In genomic region chr20:7155282-7155681, GRCh38 we compare ENCODE assay signal across 25 cellular contexts.
DNase-seq lines count a peak whose midpoint lies in the region; ATAC-seq and TF ChIP-seq lines count a peak whose summit lies in the region.
"Had no signal": no experiment of that assay in that cellular context is flagged by ENCODE, and none has a peak within 500 bp of the region (broad histone marks: within the 10 kb centered on the region; RNA-seq: fewer than 3 reads in every experiment).

No MANE protein-coding gene starts in this region.

- no peaks in the 10 kb centered on the region for H3K27me3 Mint-ChIP-seq in chondrocyte (ENCODE audit: low read depth)
- H3K27me3 Mint-ChIP-seq: activated T-cell treated with anti-CD3 and anti-CD28 coated beads, Interleukin-2, amount 50 U/mL, for 24 hours; CD4-positive, alpha-beta memory T cell; naive thymus-derived CD8-positive, alpha-beta T cell had no signal

- no peak for TF ChIP-seq CTCF in chondrocyte (IDR thresholded peaks at IDR 0.05)
- no peak for TF ChIP-seq CTCF in GM10248 (IDR thresholded peaks at IDR 0.05; ENCODE audit: control extremely low read depth, extremely low read depth, low read depth, missing control alignments)

- CTCF ChIA-PET in GM10248 (lab: Yijun Ruan, JAX) = interaction anchor here (0.9 kb wide), 1 partner anchor 32 kb away, joined by 3 read pairs; no protein-coding TSS in a partner anchor

- H3K4me3 Mint-ChIP-seq in chondrocyte (ENCODE audit: unreplicated experiment) = no peak overlapping the region
- H3K4me3 Mint-ChIP-seq: activated T-cell treated with anti-CD3 and anti-CD28 coated beads, Interleukin-2, amount 50 U/mL, for 24 hours; CD4-positive, alpha-beta memory T cell; naive thymus-derived CD8-positive, alpha-beta T cell; T-helper 2 cell treated with Interferon-gamma antibody and Interleukin-4, amounts not matched to agents 5 μg/mL and 100 μg/mL, for 36 hours had no signal

- H3K27ac ChIP-seq in epithelial cell of prostate = peak overlapping the region; percentile 19
- H3K27ac ChIP-seq: body of pancreas, gastrocnemius medialis, hepatocyte, left ventricle myocardium inferior, upper lobe of left lung, VCaP had no signal

- DNase-seq in NCI-H2171 treated with DMSO at 0.1 percent for 48 hours (lab: John Stamatoyannopoulos, UW) (peak; percentile 24), NCI-H2171 (lab: John Stamatoyannopoulos, UW) (no peak), NCI-H146 (lab: John Stamatoyannopoulos, UW) (peak; percentile 67), NCI-H345 treated with DMSO at 0.1 percent for 48 hours (lab: John Stamatoyannopoulos, UW; ENCODE audit: unreplicated experiment) (peak; percentile 95), epithelial cell of prostate (ENCODE audit: low read depth, low spot score) (no peak), chondrocyte (ENCODE audit: low spot score) (no peak), GM10248 (ENCODE audit: extremely low spot score) (no peak)
- DNase-seq: 8988T; activated CD4-positive, alpha-beta T cell treated with anti-CD3 and anti-CD28 coated beads for 48 hours; activated T-cell treated with anti-CD3 and anti-CD28 coated beads, Interleukin-2, amount 50 U/mL, for 24 hours; body of pancreas; CD4-positive, alpha-beta memory T cell; effector memory CD4-positive, alpha-beta T cell; gastrocnemius medialis; Karpas-422; left ventricle myocardium inferior; midbrain; naive thymus-derived CD8-positive, alpha-beta T cell; RPMI8226; substantia nigra; upper lobe of left lung had no signal

- no peaks in the 10 kb centered on the region for H3K36me3 Mint-ChIP-seq in chondrocyte (ENCODE audit: low read depth)
- H3K36me3 Mint-ChIP-seq: CD4-positive, alpha-beta memory T cell; naive thymus-derived CD8-positive, alpha-beta T cell had no signal

- POLR2A ChIA-PET in GM10248 (lab: Yijun Ruan, JAX) = no interaction called here

- no peak overlapping the region for H3K27ac Mint-ChIP-seq in chondrocyte (ENCODE audit: unreplicated experiment)
- H3K27ac Mint-ChIP-seq: activated T-cell treated with anti-CD3 and anti-CD28 coated beads, Interleukin-2, amount 50 U/mL, for 24 hours; naive thymus-derived CD8-positive, alpha-beta T cell; T-helper 2 cell treated with Interferon-gamma antibody and Interleukin-4, amounts not matched to agents 5 μg/mL and 100 μg/mL, for 36 hours had no signal

- ATAC-seq in esophagus mucosa = no peak
- ATAC-seq: body of pancreas; gastrocnemius medialis; naive thymus-derived CD8-positive, alpha-beta T cell had no signal

- H3K9me3 Mint-ChIP-seq in chondrocyte (ENCODE audit: low read depth) = no peaks in the 10 kb centered on the region

- H3K4me1 Mint-ChIP-seq in chondrocyte (ENCODE audit: low read depth) = peaks cover 7% of the 10 kb centered on the region
- H3K4me1 Mint-ChIP-seq: CD4-positive, alpha-beta memory T cell; naive thymus-derived CD8-positive, alpha-beta T cell had no signal

Comparison
In these comparisons a context has a peak if more than half of its experiments do, and no peak if none do; other contexts are left out.
1. DNase-seq: peak in NCI-H2171 treated with DMSO at 0.1 percent for 48 hours (single experiment), NCI-H146 (single experiment) and NCI-H345 treated with DMSO at 0.1 percent for 48 hours (single experiment); none in NCI-H2171 (single experiment), epithelial cell of prostate (single experiment), chondrocyte (single experiment) and GM10248 (single experiment).